11 cellular contexts compared by ENCODE assay signal in the genomic region with DNA sequence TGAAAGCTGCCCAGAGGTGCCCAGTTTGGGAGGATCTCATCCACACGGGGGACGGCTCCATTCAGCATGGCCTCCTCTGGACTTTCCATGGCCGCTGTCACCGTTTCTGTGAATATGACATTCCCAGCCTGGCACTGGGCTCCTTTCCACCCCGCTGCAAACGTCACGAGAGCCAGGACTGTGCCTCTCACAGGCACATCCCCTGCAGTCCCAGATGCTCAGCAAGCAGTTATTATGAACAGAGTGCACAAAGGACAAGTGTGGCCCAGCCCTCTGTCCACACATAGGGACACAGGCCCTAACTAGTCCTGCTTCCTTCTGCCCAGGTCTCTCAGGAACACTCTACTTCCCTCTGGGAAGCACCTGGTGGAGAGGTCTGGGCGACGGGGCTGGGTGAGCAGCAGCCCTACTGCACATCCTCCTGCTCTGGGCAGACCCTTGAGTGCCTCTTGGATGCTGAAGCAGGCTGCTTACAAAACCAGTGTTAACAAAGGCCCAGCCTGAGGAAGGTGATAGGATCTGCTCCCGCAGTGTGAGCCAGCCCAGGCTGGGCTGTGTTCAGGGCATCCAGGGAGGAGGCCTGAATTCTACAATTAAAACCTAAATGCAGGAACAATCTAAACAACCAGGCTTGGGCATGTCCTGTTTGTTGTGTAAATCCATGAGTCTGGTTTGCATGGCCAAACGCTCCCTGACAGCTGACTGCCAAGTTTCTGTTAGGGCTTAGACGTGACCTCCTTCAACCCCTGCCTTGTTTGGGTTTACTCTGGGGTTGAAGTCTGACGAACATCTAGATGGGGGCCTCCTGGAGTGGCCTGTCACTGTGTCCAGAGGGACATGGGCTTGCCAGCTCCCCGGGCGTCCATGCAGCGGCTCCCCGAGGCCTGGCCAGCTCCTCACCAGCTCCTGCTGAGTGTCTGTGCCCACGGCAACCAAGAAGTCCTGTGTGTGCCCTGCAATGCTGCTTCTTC.
DNase-seq lines count a peak whose midpoint lies in the region; ATAC-seq and TF ChIP-seq lines count a peak whose summit lies in the region.
"Had no signal": no experiment of that assay in that cellular context is flagged by ENCODE, and none has a peak within 500 bp of the region (broad histone marks: within the 10 kb centered on the region; RNA-seq: fewer than 3 reads in every experiment).

No MANE protein-coding gene starts in this region.

- no peaks in the 10 kb centered on the region for H3K4me1 ChIP-seq in endodermal cell (ENCODE audit: control insufficient read depth, insufficient read depth, low read length)
- H3K4me1 ChIP-seq in mucosa of rectum (ENCODE audit: control insufficient read depth in 2 of 2, insufficient read depth in 2 of 2, low read length in 2 of 2): peaks cover 3 to 12% of the 10 kb centered on the region in 2 donors
- H3K4me1 ChIP-seq in aorta (ENCODE audit: control insufficient read depth in 1 of 2, insufficient read depth in 2 of 2, low read length in 2 of 2): no peaks in the 10 kb centered on the region

- H3K4me3 ChIP-seq in endodermal cell (ENCODE audit: low read length) (no peak overlapping the region), mucosa of rectum (ENCODE audit: low read length in 2 of 2) (no peak overlapping the region), aorta (ENCODE audit: low read length in 2 of 2) (no peak overlapping the region)

- peak; percentile 20 for DNase-seq in activated T-cell treated with anti-CD3 and anti-CD28 coated beads, Interleukin-2, amount 50 U/mL, for 24 hours
- DNase-seq in activated T-cell treated with anti-CD3 and anti-CD28 coated beads for 4 hours (no peak), endodermal cell (peak; percentile 40), aorta (peak in 1 of 2 donors; percentile 67), LoVo (ENCODE audit: low spot score) (no peak)
- no peak for DNase-seq in activated naive CD4-positive, alpha-beta T cell treated with Interleukin-2 at 50 U/mL for 16 hours
- DNase-seq: stimulated activated CD4-positive, alpha-beta T cell treated with anti-CD3 and anti-CD28 coated beads, Interleukin-4, amount 100 ng/mL, for 24 hours had no signal

- no peaks in the 10 kb centered on the region for H3K36me3 Mint-ChIP-seq in activated T-cell treated with anti-CD3 and anti-CD28 coated beads, Interleukin-2, amount 50 U/mL, for 24 hours (ENCODE audit: low read depth)
- H3K36me3 Mint-ChIP-seq in endodermal cell (ENCODE audit: low read depth): no peaks in the 10 kb centered on the region

- WGBS in endodermal cell (ENCODE audit: insufficient coverage in 1 of 2, insufficient read length in 1 of 2), 2 experiments: 86 to 88% methylated on average over 13 to 18 of the region's 18 CpGs
- 50 to 53% methylated on average over 18 of the region's 18 CpGs for WGBS in aorta, 2 donors

- ATAC-seq in aorta (ENCODE audit: low FRiP score) (peak; percentile 24), HG02642 (IDR thresholded peaks at IDR 0.05; ENCODE audit: poor library complexity, unreplicated experiment) (no peak)

- no peak overlapping the region for H3K4me3 Mint-ChIP-seq in activated T-cell treated with anti-CD3 and anti-CD28 coated beads, Interleukin-2, amount 50 U/mL, for 24 hours
- no peak overlapping the region for H3K4me3 Mint-ChIP-seq in endodermal cell
- H3K4me3 Mint-ChIP-seq: B cell had no signal

- no peaks in the 10 kb centered on the region for H3K27me3 ChIP-seq in endodermal cell (ENCODE audit: control insufficient read depth, insufficient read depth, low read length, poor library complexity, severe bottlenecking)
- H3K27me3 ChIP-seq in mucosa of rectum (ENCODE audit: control insufficient read depth in 2 of 2, insufficient read depth in 2 of 2, low read length in 2 of 2): no peaks in the 10 kb centered on the region
- H3K27me3 ChIP-seq in aorta (ENCODE audit: control insufficient read depth in 1 of 2, insufficient read depth in 2 of 2, low read length in 1 of 2): no peaks in the 10 kb centered on the region

- no peak for TF ChIP-seq CTCF in endodermal cell (conservative IDR thresholded peaks at IDR 0.05)

- H3K27me3 Mint-ChIP-seq in activated T-cell treated with anti-CD3 and anti-CD28 coated beads, Interleukin-2, amount 50 U/mL, for 24 hours: no peaks in the 10 kb centered on the region
- H3K27me3 Mint-ChIP-seq in endodermal cell (ENCODE audit: insufficient read depth): peaks cover 1% of the 10 kb centered on the region
- H3K27me3 Mint-ChIP-seq: B cell had no signal

- no peak overlapping the region for H3K9ac ChIP-seq in endodermal cell (ENCODE audit: extremely low read depth, low read length, poor library complexity, severe bottlenecking)
- no peak overlapping the region for H3K9ac ChIP-seq in mucosa of rectum (ENCODE audit: low read depth in 1 of 2, low read length in 2 of 2)

- no peaks in the 10 kb centered on the region for H3K9me3 ChIP-seq in endodermal cell (ENCODE audit: control insufficient read depth, low read length)
- H3K9me3 ChIP-seq in mucosa of rectum (ENCODE audit: control insufficient read depth in 2 of 2, low read length in 2 of 2): no peaks in the 10 kb centered on the region
- H3K9me3 ChIP-seq in aorta (ENCODE audit: control insufficient read depth, low read length): no peaks in the 10 kb centered on the region

- H3K36me3 ChIP-seq in endodermal cell (ENCODE audit: control insufficient read depth, insufficient read depth, low read length) (no peaks in the 10 kb centered on the region), mucosa of rectum (ENCODE audit: control insufficient read depth in 2 of 2, insufficient read depth in 2 of 2, low read length in 2 of 2) (no peaks in the 10 kb centered on the region), aorta (ENCODE audit: control insufficient read depth in 1 of 2, insufficient read depth in 2 of 2, low read length in 1 of 2) (no peaks in the 10 kb centered on the region)

- intact Hi-C loops in aorta (cut with DNase I): no loop called here

- H3K27ac ChIP-seq in endodermal cell (ENCODE audit: low read depth, low read length) (peak overlapping the region; percentile 46), mucosa of rectum (ENCODE audit: low read depth in 2 of 2, low read length in 2 of 2) (peak overlapping the region; percentile 62 to 66), aorta (ENCODE audit: low read depth in 1 of 2, low read length in 2 of 2) (no peak overlapping the region)
- H3K27ac ChIP-seq: HL-60 had no signal

- no peaks in the 10 kb centered on the region for H3K4me1 Mint-ChIP-seq in activated T-cell treated with anti-CD3 and anti-CD28 coated beads, Interleukin-2, amount 50 U/mL, for 24 hours (ENCODE audit: low read depth)
- peaks cover 1% of the 10 kb centered on the region for H3K4me1 Mint-ChIP-seq in endodermal cell
- H3K4me1 Mint-ChIP-seq: B cell had no signal

- no peaks in the 10 kb centered on the region for H3K9me3 Mint-ChIP-seq in activated T-cell treated with anti-CD3 and anti-CD28 coated beads, Interleukin-2, amount 50 U/mL, for 24 hours
- no peaks in the 10 kb centered on the region for H3K9me3 Mint-ChIP-seq in endodermal cell

- no peak overlapping the region for H3K27ac Mint-ChIP-seq in activated T-cell treated with anti-CD3 and anti-CD28 coated beads, Interleukin-2, amount 50 U/mL, for 24 hours
- no peak overlapping the region for H3K27ac Mint-ChIP-seq in endodermal cell
- H3K27ac Mint-ChIP-seq: B cell had no signal

Comparison
In these comparisons a context has a peak if more than half of its experiments do, and no peak if none do; other contexts are left out.
1. DNase-seq: peak in activated T-cell treated with anti-CD3 and anti-CD28 coated beads, Interleukin-2, amount 50 U/mL, for 24 hours (single experiment) and endodermal cell (single experiment); none in activated T-cell treated with anti-CD3 and anti-CD28 coated beads for 4 hours (single experiment), LoVo (single experiment) and activated naive CD4-positive, alpha-beta T cell treated with Interleukin-2 at 50 U/mL for 16 hours (single experiment).
2. H3K27ac ChIP-seq: peak in endodermal cell (single experiment) and mucosa of rectum (2 of 2); none in aorta (0 of 2).